Comparison of ENCODE assay signal across 21 cellular contexts in the genomic region with DNA sequence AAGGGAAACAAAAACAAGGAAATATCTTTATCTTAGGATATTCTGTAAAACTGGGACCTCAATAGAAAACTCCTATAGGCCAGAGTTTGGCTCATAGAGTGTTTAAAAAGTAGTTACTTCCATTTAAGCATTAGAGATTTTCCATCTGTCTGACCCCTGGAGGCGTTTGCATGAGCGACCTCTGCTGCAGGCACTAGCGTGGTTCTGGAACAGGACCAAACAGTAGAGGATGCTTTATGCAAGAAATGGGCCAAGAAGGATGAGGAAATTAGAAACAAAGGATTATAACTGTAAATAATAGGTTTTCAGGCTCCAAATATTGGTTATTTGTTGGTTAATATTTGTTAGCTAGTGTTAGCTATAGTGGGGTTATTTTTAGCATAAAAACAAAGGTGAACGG. TPM values are rescaled to one million over a fixed set of nuclear protein-coding genes. Genes with fewer than 3 reads are reported as not detected.
A peak's percentile ranks its signal among the peaks of the same experiment; 100 is the strongest.
DNase-seq lines count a peak whose midpoint lies in the region; ATAC-seq and TF ChIP-seq lines count a peak whose summit lies in the region.
"Had no signal": no experiment of that assay in that cellular context is flagged by ENCODE, and none has a peak within 500 bp of the region (broad histone marks: within the 10 kb centered on the region; RNA-seq: fewer than 3 reads in every experiment).

No MANE protein-coding gene starts in this region.

- peaks cover 74% of the 10 kb centered on the region for H3K4me1 ChIP-seq in left ventricle myocardium inferior
- H3K4me1 ChIP-seq in adrenal gland (replicated peaks in 1 of 2), result peaks cover 76 to 89% of the 10 kb centered on the region in 2 donors
- H3K4me1 ChIP-seq in sigmoid colon, result peaks cover 0 to 49% (median 14%) of the 10 kb centered on the region in 4 donors
- H3K4me1 ChIP-seq in gastrocnemius medialis, result peaks cover 41 to 49% of the 10 kb centered on the region in 2 donors
- H3K4me1 ChIP-seq: SJCRH30 had no signal

- no peak for TF ChIP-seq EP300 in sigmoid colon (IDR thresholded peaks at IDR 0.05)

- H3K27ac ChIP-seq in left ventricle myocardium inferior (replicated peaks) (peak overlapping the region; percentile 22), adrenal gland (peak overlapping the region in 3 of 5 donors; percentile 52 to 75 (median 71)), sigmoid colon (peak overlapping the region in 1 of 4 donors; percentile 19), gastrocnemius medialis (no peak overlapping the region)
- H3K27ac ChIP-seq: ascending aorta, colonic mucosa, neutrophil, SJCRH30 had no signal

- no peak for ATAC-seq in Right ventricle myocardium inferior
- ATAC-seq in GM21528 (IDR thresholded peaks at IDR 0.05; ENCODE audit: low FRiP score, unreplicated experiment), result no peak
- no peak for ATAC-seq in HG03039 (IDR thresholded peaks at IDR 0.05; ENCODE audit: unreplicated experiment)
- no peak for ATAC-seq in gastrocnemius medialis
- ATAC-seq: T-helper 17 cell had no signal

- H3K4me3 ChIP-seq in left ventricle myocardium inferior (no peak overlapping the region), adrenal gland (no peak overlapping the region), fibroblast of the aortic adventitia (ENCODE audit: low read depth, low read length) (no peak overlapping the region), sigmoid colon (no peak overlapping the region), gastrocnemius medialis (no peak overlapping the region)
- H3K4me3 ChIP-seq: ascending aorta, colonic mucosa, SJCRH30 had no signal

- no peaks in the 10 kb centered on the region for H3K36me3 ChIP-seq in left ventricle myocardium inferior
- no peaks in the 10 kb centered on the region for H3K36me3 ChIP-seq in adrenal gland (replicated peaks in 1 of 2)
- H3K36me3 ChIP-seq in sigmoid colon, result no peaks in the 10 kb centered on the region
- no peaks in the 10 kb centered on the region for H3K36me3 ChIP-seq in gastrocnemius medialis
- H3K36me3 ChIP-seq: ascending aorta, colonic mucosa, neutrophil, SJCRH30 had no signal

- H3K9me3 ChIP-seq in left ventricle myocardium inferior (replicated peaks), result no peaks in the 10 kb centered on the region
- no peaks in the 10 kb centered on the region for H3K9me3 ChIP-seq in adrenal gland (replicated peaks in 1 of 3)
- no peaks in the 10 kb centered on the region for H3K9me3 ChIP-seq in sigmoid colon
- H3K9me3 ChIP-seq in gastrocnemius medialis, result no peaks in the 10 kb centered on the region
- H3K9me3 ChIP-seq: ascending aorta, colonic mucosa, neutrophil, SJCRH30 had no signal

- TF ChIP-seq POLR2A in adrenal gland (IDR thresholded peaks at IDR 0.05) (no peak), sigmoid colon (IDR thresholded peaks at IDR 0.05) (no peak), gastrocnemius medialis (IDR thresholded peaks at IDR 0.05) (no peak)

- no peaks in the 10 kb centered on the region for H3K27me3 ChIP-seq in left ventricle myocardium inferior (ENCODE audit: low read depth)
- H3K27me3 ChIP-seq in adrenal gland, result no peaks in the 10 kb centered on the region
- H3K27me3 ChIP-seq in sigmoid colon, result no peaks in the 10 kb centered on the region
- H3K27me3 ChIP-seq in gastrocnemius medialis, result no peaks in the 10 kb centered on the region
- H3K27me3 ChIP-seq: ascending aorta, colonic mucosa, neutrophil, SJCRH30 had no signal

- 28 to 39% (median 32%) methylated on average over 4 of the region's 4 CpGs for WGBS in adrenal gland, 4 donors
- WGBS in sigmoid colon, 2 donors, result 78 to 83% methylated on average over 4 of the region's 4 CpGs

- no peak for DNase-seq in left ventricle myocardium inferior
- DNase-seq in Right ventricle myocardium inferior (ENCODE audit: missing footprints), result no peak
- DNase-seq in adrenal gland, result peak in 3 of 7 donors; percentile 31 to 51 (median 42)
- peak; percentile 50 for DNase-seq in fibroblast of the aortic adventitia (ENCODE audit: low read depth)
- DNase-seq in sigmoid colon, result no peak
- DNase-seq in gastrocnemius medialis, result no peak
- DNase-seq: activated CD4-positive, alpha-beta T cell treated with anti-CD3 and anti-CD28 coated beads, Interleukin-2, amount 50 U/mL, for 4 hours; activated naive CD4-positive, alpha-beta T cell treated with Interleukin-2 at 50 U/mL for 16 hours; activated T-cell treated with anti-CD3 and anti-CD28 coated beads for 4 hours; CD4-positive, alpha-beta memory T cell; colonic mucosa; KG1; left ventricle myocardium superior; NCI-H524 treated with DMSO at 0.1 percent for 48 hours; SJCRH30; stimulated activated CD4-positive, alpha-beta T cell treated with anti-CD3 and anti-CD28 coated beads, Interleukin-12 subunit alpha, Interleukin-12 subunit beta, amount 100 ng/mL, for 4 hours; T-helper 17 cell had no signal

- TF ChIP-seq CTCF in left ventricle myocardium inferior (IDR thresholded peaks at IDR 0.05; ENCODE audit: borderline replicate concordance) (peak; percentile 17), adrenal gland (IDR thresholded peaks at IDR 0.05) (no peak), fibroblast of the aortic adventitia (IDR thresholded peaks at IDR 0.05; ENCODE audit: insufficient read depth, low read length) (peak; percentile 6), sigmoid colon (IDR thresholded peaks at IDR 0.05) (no peak), gastrocnemius medialis (IDR thresholded peaks at IDR 0.05 in 4 of 5, conservative IDR thresholded peaks at IDR 0.05 in 1 of 5) (no peak)

- intact Hi-C loops in left ventricle myocardium inferior (cut with micrococcal nuclease) (no loop called here), Right ventricle myocardium inferior (cut with DNase I) (no loop called here), adrenal gland (cut with DNase I) (loop anchor here in 1 of 2 donors (10.0 kb wide), 1 partner anchor 47 kb away; no protein-coding TSS in a partner anchor), sigmoid colon (cut with DNase I) (no loop called here), gastrocnemius medialis (cut with DNase I; ENCODE audit: low total_unique reads) (no loop called here)

- in situ Hi-C loops in gastrocnemius medialis (cut with MboI; ENCODE audit: low sequenced_read_pairs in 4 of 4), result no loop called here

RNA-seq across cellular contexts. Expression of gene ZBTB40, which starts 5.7 kb away (rescaled TPM):
- total RNA-seq in left ventricle myocardium inferior (17.9 TPM), Right ventricle myocardium inferior (17.9 TPM), adrenal gland (10 to 100 TPM; 18.4 to 45.7 (median 34.7) TPM), fibroblast of the aortic adventitia (ENCODE audit: low replicate concordance) (8.6 and 10.0 TPM in 2 replicates), sigmoid colon (10 to 100 TPM; 14.3 to 22.2 (median 15.9) TPM), gastrocnemius medialis (10 to 100 TPM; 12.0 to 17.3 (median 12.5) TPM)
- polyA plus RNA-seq in adrenal gland (10 to 100 TPM; 17.1 to 22.4 (median 20.5) TPM), sigmoid colon (10 to 100 TPM in 1 of 3 donors, 1 to 10 TPM in 2; 1.8 to 10.3 (median 1.8) TPM)

Comparison
In these comparisons a context has a peak if more than half of its experiments do, and no peak if none do; other contexts are left out.
1. H3K27ac ChIP-seq: peak in left ventricle myocardium inferior (single experiment) and adrenal gland (3 of 5); none in gastrocnemius medialis (0 of 4).
2. CTCF ChIP-seq: peak in left ventricle myocardium inferior (single experiment) and fibroblast of the aortic adventitia (single experiment); none in adrenal gland (0 of 6), sigmoid colon (0 of 4) and gastrocnemius medialis (0 of 5).